Comparison of ENCODE assay signal across 8 cellular contexts in the genomic region with DNA sequence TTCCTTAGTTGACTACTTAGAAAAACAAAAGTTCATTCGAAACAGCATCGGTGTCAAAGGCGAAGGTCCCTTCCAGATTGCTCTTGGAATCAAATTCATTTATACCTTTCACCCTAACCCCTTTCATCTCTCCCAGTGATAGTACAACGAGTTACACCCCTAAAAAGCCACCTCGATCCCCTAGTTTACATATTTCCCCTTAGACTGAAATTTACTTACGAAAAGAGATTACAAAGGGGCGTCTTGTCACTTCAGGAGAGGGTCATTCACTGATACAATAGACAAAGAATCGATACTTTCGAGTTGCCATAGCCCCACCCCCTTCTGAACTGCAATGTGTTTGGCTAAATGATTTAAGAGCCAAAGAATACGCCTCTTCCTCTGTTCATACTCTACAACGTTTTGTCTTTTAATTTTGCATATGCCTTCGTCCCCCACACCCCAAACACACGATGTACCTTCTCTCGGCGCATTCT.
A peak's percentile ranks its signal among the peaks of the same experiment; 100 is the strongest.
DNase-seq lines count a peak whose midpoint lies in the region; ATAC-seq and TF ChIP-seq lines count a peak whose summit lies in the region.

No MANE protein-coding gene starts in this region.

- peak overlapping the region; percentile 93 for H2AFZ ChIP-seq in neuronal stem cell (ENCODE audit: low read length)

- no peak overlapping the region for H2BK15ac ChIP-seq in neuronal stem cell (ENCODE audit: low read length)

- H3K4me2 ChIP-seq in neuronal stem cell (ENCODE audit: insufficient read depth, low read length, poor library complexity, severe bottlenecking) = peak overlapping the region; percentile 66

- ATAC-seq in HG02571 (IDR thresholded peaks at IDR 0.05; ENCODE audit: unreplicated experiment) (no peak), left lobe of liver (no peak)

- H3K27me3 ChIP-seq in colonic mucosa (peaks cover 63% of the 10 kb centered on the region), neuronal stem cell (ENCODE audit: control insufficient read depth in 3 of 3, insufficient read depth in 3 of 3, low read depth in 1 of 3, low read length in 3 of 3) (peaks cover 2 to 60% (median 14%) of the 10 kb centered on the region in 3 experiments)

- DNase-seq in NCI-H2029 (lab: John Stamatoyannopoulos, UW) = peak; percentile 1
- no peak for DNase-seq in NCI-H2029 treated with DMSO at 0.1 percent for 48 hours (lab: John Stamatoyannopoulos, UW)
- DNase-seq in NCI-H1105 (lab: John Stamatoyannopoulos, UW) = peak; percentile 1
- no peak for DNase-seq in colonic mucosa
- DNase-seq in neuronal stem cell (ENCODE audit: low spot score) = no peak
- DNase-seq in left lobe of liver (ENCODE audit: low spot score) = no peak
- DNase-seq in GM19240 (ENCODE audit: insufficient read length, low spot score) = no peak

- no peak overlapping the region for H2AK5ac ChIP-seq in neuronal stem cell (ENCODE audit: low read depth, low read length)

- no peaks in the 10 kb centered on the region for H3K79me1 ChIP-seq in neuronal stem cell (ENCODE audit: low read depth, low read length)

- H3K4ac ChIP-seq in neuronal stem cell (ENCODE audit: low read length) = no peak overlapping the region

- no peak for TF ChIP-seq CTCF in colonic mucosa (IDR thresholded peaks at IDR 0.05)

- H3K36me3 ChIP-seq in colonic mucosa (no peaks in the 10 kb centered on the region), neuronal stem cell (replicated peaks in 1 of 2; ENCODE audit: control insufficient read depth in 2 of 2, insufficient read depth in 2 of 2, low read length in 2 of 2) (no peaks in the 10 kb centered on the region)

- no peak overlapping the region for H3K14ac ChIP-seq in neuronal stem cell (ENCODE audit: low read length)

- intact Hi-C loops in colonic mucosa (cut with DNase I) = no loop called here

- H3K4me3 ChIP-seq in colonic mucosa (peak overlapping the region; percentile 5), neuronal stem cell (ENCODE audit: low read length in 2 of 2) (peak overlapping the region; percentile 41 to 59)

- H3K23ac ChIP-seq in neuronal stem cell (ENCODE audit: low read depth, low read length, poor library complexity) = no peak overlapping the region

- H3K9me3 ChIP-seq in colonic mucosa = no peaks in the 10 kb centered on the region
- H3K9me3 ChIP-seq in neuronal stem cell (replicated peaks in 1 of 2; ENCODE audit: control insufficient read depth in 2 of 2, insufficient read depth in 1 of 2, low read depth in 1 of 2, low read length in 2 of 2) = no peaks in the 10 kb centered on the region

- H2BK12ac ChIP-seq in neuronal stem cell (ENCODE audit: low read length) = no peak overlapping the region

- no CpG with 5 or more reads among the region's 15 CpGs for WGBS in neuronal stem cell (ENCODE audit: extremely low coverage in 2 of 2, insufficient read length in 2 of 2, insufficient replicate concordance in 1 of 2), 2 donors

- no peak overlapping the region for H2BK120ac ChIP-seq in neuronal stem cell (ENCODE audit: low read depth, low read length)

- H3K18ac ChIP-seq in neuronal stem cell (ENCODE audit: low read length) = no peak overlapping the region

- H4K8ac ChIP-seq in neuronal stem cell (ENCODE audit: low read depth, low read length) = no peak overlapping the region

- no peak overlapping the region for H3K27ac ChIP-seq in colonic mucosa
- H3K27ac ChIP-seq in neuronal stem cell (replicated peaks; ENCODE audit: low read length) = no peak overlapping the region

- H3K4me1 ChIP-seq in colonic mucosa (no peaks in the 10 kb centered on the region), neuronal stem cell (ENCODE audit: control insufficient read depth in 2 of 2, insufficient read depth in 1 of 2, low read depth in 1 of 2, low read length in 2 of 2) (peaks cover 2 to 10% of the 10 kb centered on the region in 2 donors)

- no peak overlapping the region for H4K91ac ChIP-seq in neuronal stem cell (ENCODE audit: low read depth, low read length, poor library complexity)

- H3K9ac ChIP-seq in colonic mucosa (ENCODE audit: low read depth in 2 of 2, low read length in 2 of 2) (no peak overlapping the region), neuronal stem cell (ENCODE audit: low read depth, low read length, poor library complexity) (no peak overlapping the region)

- no peak overlapping the region for H2BK5ac ChIP-seq in neuronal stem cell (ENCODE audit: low read length)

Comparison
In these comparisons a context has a peak if more than half of its experiments do, and no peak if none do; other contexts are left out.
1. DNase-seq: peak in NCI-H2029 (single experiment) and NCI-H1105 (single experiment); none in NCI-H2029 treated with DMSO at 0.1 percent for 48 hours (single experiment), colonic mucosa (single experiment), neuronal stem cell (single experiment), left lobe of liver (single experiment) and GM19240 (single experiment).